In genomic region chr3:58171126-58171525, GRCh38 we compare ENCODE assay signal across 22 cellular contexts. TPM values are rescaled to one million over a fixed set of nuclear protein-coding genes. Genes with fewer than 3 reads are reported as not detected.
"Had no signal": no experiment of that assay in that cellular context is flagged by ENCODE, and none has a peak within 500 bp of the region (broad histone marks: within the 10 kb centered on the region; RNA-seq: fewer than 3 reads in every experiment).

No MANE protein-coding gene starts in this region.

- H3K27me3 Mint-ChIP-seq: activated CD4-positive, alpha-beta memory T cell treated with anti-CD3 and anti-CD28 coated beads for 36 hours; T-cell had no signal

- H3K9me3 Mint-ChIP-seq: activated CD4-positive, alpha-beta memory T cell treated with anti-CD3 and anti-CD28 coated beads for 36 hours; activated naive CD8-positive, alpha-beta T cell treated with anti-CD3 and anti-CD28 coated beads, Interleukin-2, amount 50 U/mL, for 24 hours; endodermal cell; T-cell had no signal

- H3K4me3 Mint-ChIP-seq: activated CD4-positive, alpha-beta memory T cell treated with anti-CD3 and anti-CD28 coated beads for 36 hours; activated naive CD8-positive, alpha-beta T cell treated with anti-CD3 and anti-CD28 coated beads, Interleukin-2, amount 50 U/mL, for 24 hours; endodermal cell; naive thymus-derived CD4-positive, alpha-beta T cell; T-cell had no signal

- DNase-seq: activated CD4-positive, alpha-beta memory T cell treated with anti-CD3 and anti-CD28 coated beads for 36 hours; activated CD4-positive, alpha-beta T cell treated with anti-CD3 and anti-CD28 coated beads for 4 hours; activated CD4-positive, CD25-positive, alpha-beta regulatory T cell; activated gamma-delta T cell; activated naive CD4-positive, alpha-beta T cell treated with anti-CD3 and anti-CD28 coated beads, Interleukin-2, amount 50 U/mL, for 16 hours; activated naive CD8-positive, alpha-beta T cell treated with anti-CD3 and anti-CD28 coated beads, Interleukin-2, amount 50 U/mL, for 24 hours; activated T-cell treated with anti-CD3 and anti-CD28 coated beads for 4 hours; cortex of kidney; endodermal cell; foreskin fibroblast; naive thymus-derived CD4-positive, alpha-beta T cell; stimulated activated CD4-positive, alpha-beta T cell treated with anti-CD3 and anti-CD28 coated beads, Interleukin-2, amount 100 ng/mL, for 48 hours; stimulated activated naive CD4-positive, alpha-beta T cell treated with Interleukin-2 at 50 U/mL for 16 hours; T-cell; T1000; upper lobe of right lung had no signal

- ATAC-seq: activated naive CD8-positive, alpha-beta T cell treated with anti-CD3 and anti-CD28 coated beads, Interleukin-2, amount 50 U/mL, for 24 hours; naive thymus-derived CD4-positive, alpha-beta T cell; T-cell; upper lobe of right lung had no signal

- H3K36me3 Mint-ChIP-seq: activated CD4-positive, alpha-beta memory T cell treated with anti-CD3 and anti-CD28 coated beads for 36 hours had no signal

- H3K4me3 ChIP-seq: lung, thoracic aorta, upper lobe of right lung had no signal

- H3K9me3 ChIP-seq: neutrophil, thoracic aorta, upper lobe of right lung had no signal

- H3K36me3 ChIP-seq: neutrophil had no signal

- H3K27me3 ChIP-seq: upper lobe of right lung had no signal

- H3K27ac ChIP-seq: epithelial cell of prostate, neutrophil, upper lobe of right lung had no signal

- H3K27ac Mint-ChIP-seq: activated CD4-positive, alpha-beta memory T cell treated with anti-CD3 and anti-CD28 coated beads for 36 hours; activated naive CD8-positive, alpha-beta T cell treated with anti-CD3 and anti-CD28 coated beads, Interleukin-2, amount 50 U/mL, for 24 hours; T-cell had no signal

RNA-seq across cellular contexts. Expression of gene DNASE1L3, which starts 39.6 kb away (rescaled TPM):
- total RNA-seq: activated CD4-positive, alpha-beta memory T cell treated with anti-CD3 and anti-CD28 coated beads for 36 hours; endodermal cell; fibroblast of lung; renal cortical epithelial cell had no signal
